ENCODE assay signal across 16 cellular contexts in the genomic region with DNA sequence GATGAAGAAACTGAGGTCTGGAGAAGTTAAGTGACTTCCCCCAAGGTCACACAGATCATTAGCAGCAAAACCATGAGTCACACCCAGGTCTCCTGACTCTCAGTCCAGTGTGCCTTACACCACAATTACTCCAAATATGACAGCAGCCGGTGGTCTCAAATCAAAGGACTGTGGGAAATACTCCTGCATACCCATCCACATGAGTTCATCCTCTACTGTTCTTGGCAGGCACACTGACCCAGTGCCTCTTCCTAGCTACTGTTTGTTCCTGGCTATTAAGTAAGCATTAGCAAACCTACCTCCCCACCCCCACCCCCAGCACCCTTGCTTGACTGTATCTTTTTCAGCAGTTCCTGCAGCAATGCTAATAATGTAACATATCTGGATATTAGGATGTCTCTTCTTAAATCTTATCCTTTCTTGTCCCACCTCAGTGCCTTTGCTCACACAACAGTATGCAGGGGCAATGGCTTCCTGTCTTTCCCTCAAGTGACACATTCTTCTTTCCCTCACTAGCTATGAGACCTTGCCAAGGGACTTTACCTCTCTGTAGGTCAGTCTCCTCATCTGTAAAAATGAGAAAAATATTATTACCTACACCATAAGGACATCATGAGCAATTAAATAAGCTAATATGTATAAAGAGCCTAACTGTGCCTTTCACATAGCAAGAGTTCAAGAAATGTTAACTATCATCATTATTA. TPM values are rescaled to one million over a fixed set of nuclear protein-coding genes. Genes with fewer than 3 reads are reported as not detected.
A peak's percentile ranks its signal among the peaks of the same experiment; 100 is the strongest.
DNase-seq lines count a peak whose midpoint lies in the region; ATAC-seq and TF ChIP-seq lines count a peak whose summit lies in the region.
"Had no signal": no experiment of that assay in that cellular context is flagged by ENCODE, and none has a peak within 500 bp of the region (broad histone marks: within the 10 kb centered on the region; RNA-seq: fewer than 3 reads in every experiment).

No MANE protein-coding gene starts in this region.

- no peak overlapping the region for H2BK120ac ChIP-seq in mesendoderm (ENCODE audit: low read depth, low read length)

- no CpG with 5 or more reads among the region's 1 CpG for WGBS in mesendoderm (ENCODE audit: extremely low coverage, insufficient coverage, low lambda C conversion rate)

- H3K4me3 ChIP-seq in LNCaP clone FGC (ENCODE audit: low read depth, low read length) (no peak overlapping the region), mesendoderm (ENCODE audit: low read length) (no peak overlapping the region), Peyer's patch (no peak overlapping the region)
- H3K4me3 ChIP-seq: heart right ventricle had no signal

- no peak overlapping the region for H4K5ac ChIP-seq in mesendoderm (ENCODE audit: low read length)

- no peak overlapping the region for H3K9ac ChIP-seq in mesendoderm (ENCODE audit: low read length)

- H3K4me3 Mint-ChIP-seq in activated T-helper 17 cell treated with anti-CD3 and anti-CD28 coated beads, Interleukin-2, amount 50 U/mL, for 72 hours = no peak overlapping the region
- H3K4me3 Mint-ChIP-seq: CD8-positive, alpha-beta T cell had no signal

- no peak for TF ChIP-seq POLR2A in Peyer's patch (IDR thresholded peaks at IDR 0.05)

- H3K27ac ChIP-seq in mesendoderm (ENCODE audit: low read depth, low read length) (no peak overlapping the region), Peyer's patch (no peak overlapping the region)

- no peak overlapping the region for H4K8ac ChIP-seq in mesendoderm (ENCODE audit: low read depth, low read length)

- no peak overlapping the region for H2AK5ac ChIP-seq in mesendoderm (ENCODE audit: low read length)

- H3K23ac ChIP-seq in mesendoderm (ENCODE audit: low read length) = no peak overlapping the region

- H2BK5ac ChIP-seq in mesendoderm (ENCODE audit: low read length) = no peak overlapping the region

- no peak overlapping the region for H3K4me2 ChIP-seq in mesendoderm (ENCODE audit: low read length)

- no peaks in the 10 kb centered on the region for H3K4me1 Mint-ChIP-seq in activated T-helper 17 cell treated with anti-CD3 and anti-CD28 coated beads, Interleukin-2, amount 50 U/mL, for 72 hours

- no peaks in the 10 kb centered on the region for H3K36me3 Mint-ChIP-seq in activated T-helper 17 cell treated with anti-CD3 and anti-CD28 coated beads, Interleukin-2, amount 50 U/mL, for 72 hours (ENCODE audit: low read depth)
- H3K36me3 Mint-ChIP-seq: CD8-positive, alpha-beta T cell had no signal

- H3K27ac Mint-ChIP-seq in activated T-helper 17 cell treated with anti-CD3 and anti-CD28 coated beads, Interleukin-2, amount 50 U/mL, for 72 hours = no peak overlapping the region
- H3K27ac Mint-ChIP-seq: CD8-positive, alpha-beta T cell had no signal

- peak overlapping the region; percentile 64 for H3K18ac ChIP-seq in mesendoderm (ENCODE audit: low read length)

- H3K36me3 ChIP-seq in mesendoderm (ENCODE audit: control insufficient read depth, insufficient read depth, low read length) = no peaks in the 10 kb centered on the region
- no peaks in the 10 kb centered on the region for H3K36me3 ChIP-seq in Peyer's patch

- TF ChIP-seq CTCF in LNCaP clone FGC (IDR thresholded peaks at IDR 0.05; ENCODE audit: control insufficient read depth, extremely low read depth, insufficient read depth) (no peak), Peyer's patch (IDR thresholded peaks at IDR 0.05) (no peak)

- no peaks in the 10 kb centered on the region for H3K79me2 ChIP-seq in mesendoderm (ENCODE audit: control insufficient read depth, insufficient read depth, low read length)

- no peak for ATAC-seq in activated T-helper 17 cell treated with anti-CD3 and anti-CD28 coated beads, Interleukin-2, amount 50 U/mL, for 72 hours (replicated peaks)
- ATAC-seq in HG03095 (IDR thresholded peaks at IDR 0.05; ENCODE audit: unreplicated experiment) = no peak
- ATAC-seq: CD8-positive, alpha-beta T cell; stimulated activated naive CD8-positive, alpha-beta T cell treated with anti-CD3 and anti-CD28 coated beads, Interleukin-15, Interleukin-2, amounts not matched to agents 100 U/mL and 50 U/mL, for 24 hours had no signal

- H3K79me1 ChIP-seq in mesendoderm (ENCODE audit: low read length) = no peaks in the 10 kb centered on the region

- H2BK15ac ChIP-seq in mesendoderm (replicated peaks; ENCODE audit: low read depth) = peak overlapping the region; percentile 25

- H3K4me1 ChIP-seq in mesendoderm (ENCODE audit: control insufficient read depth, low read depth, low read length) (peaks cover 2% of the 10 kb centered on the region), Peyer's patch (no peaks in the 10 kb centered on the region)

- DNase-seq in EH (ENCODE audit: low read depth) = peak; percentile 56
- DNase-seq in LNCaP clone FGC (ENCODE audit: low read depth) = peak; percentile 13
- peak; percentile 43 for DNase-seq in dermis blood vessel endothelial cell
- DNase-seq in mesendoderm = no peak
- no peak for DNase-seq in NCI-H524 treated with DMSO at 0.1 percent for 48 hours (lab: John Stamatoyannopoulos, UW)
- DNase-seq in Peyer's patch = no peak
- DNase-seq: amygdala; CD8-positive, alpha-beta T cell; effector CD8-positive, alpha-beta T cell; heart right ventricle; NCI-H446 treated with DMSO at 0.1 percent for 48 hours; SHP77 treated with DMSO at 0.1 percent for 48 hours; stimulated activated CD4-positive, alpha-beta T cell treated with anti-CD3 and anti-CD28 coated beads, Interleukin-1b, Interleukin-23, amount 100 ng/mL, for 48 hours; stimulated activated naive CD8-positive, alpha-beta T cell treated with anti-CD3 and anti-CD28 coated beads, Interleukin-15, Interleukin-2, amounts not matched to agents 100 U/mL and 50 U/mL, for 24 hours had no signal

- H3K27me3 ChIP-seq in mesendoderm (ENCODE audit: insufficient read depth, low read length, poor library complexity) = no peaks in the 10 kb centered on the region
- no peaks in the 10 kb centered on the region for H3K27me3 ChIP-seq in Peyer's patch
- H3K27me3 ChIP-seq: heart right ventricle had no signal

- no peaks in the 10 kb centered on the region for H3K9me3 ChIP-seq in Peyer's patch
- H3K9me3 ChIP-seq: heart right ventricle had no signal

- no peaks in the 10 kb centered on the region for H3K27me3 Mint-ChIP-seq in activated T-helper 17 cell treated with anti-CD3 and anti-CD28 coated beads, Interleukin-2, amount 50 U/mL, for 72 hours

- no peaks in the 10 kb centered on the region for H3K9me3 Mint-ChIP-seq in activated T-helper 17 cell treated with anti-CD3 and anti-CD28 coated beads, Interleukin-2, amount 50 U/mL, for 72 hours
- H3K9me3 Mint-ChIP-seq: CD8-positive, alpha-beta T cell had no signal

- H3K4ac ChIP-seq in mesendoderm (ENCODE audit: low read depth, low read length) = no peak overlapping the region

- no peak overlapping the region for H3K56ac ChIP-seq in mesendoderm (ENCODE audit: low read length)

RNA-seq across cellular contexts. Expression of gene FAM98A, which starts 46.2 kb away (rescaled TPM):
- total RNA-seq in dermis blood vessel endothelial cell (74.4 and 102 TPM in 2 replicates), Peyer's patch (10 to 100 TPM; 11.6 to 25.7 (median 20.0) TPM)
- polyA plus RNA-seq in mesendoderm (2013, experiment 1 of 2) = 80.7 TPM
- polyA plus RNA-seq in mesendoderm (2013, experiment 2 of 2) = 79.2 TPM
- total RNA-seq in activated T-helper 17 cell treated with anti-CD3 and anti-CD28 coated beads, Interleukin-2, amount 50 U/mL, for 72 hours = 10 to 100 TPM; 24.0 to 72.6 TPM

Comparison
In these comparisons a context has a peak if more than half of its experiments do, and no peak if none do; other contexts are left out.
1. DNase-seq: peak in EH (single experiment), LNCaP clone FGC (single experiment) and dermis blood vessel endothelial cell (single experiment); none in mesendoderm (single experiment), NCI-H524 treated with DMSO at 0.1 percent for 48 hours (single experiment) and Peyer's patch (0 of 3).